In genomic region chr2:96267159-96267971, GRCh38 we compare ENCODE assay signal across 8 cellular contexts.
DNase-seq lines count a peak whose midpoint lies in the region; ATAC-seq and TF ChIP-seq lines count a peak whose summit lies in the region.

No MANE protein-coding gene starts in this region.

- DNase-seq in AG04449 (ENCODE audit: low read depth, low spot score) (no peak), GM19238 (ENCODE audit: insufficient read length, low spot score) (peak; percentile 34)
- peak; percentile 79 for DNase-seq in activated effector memory CD4-positive, alpha-beta T cell treated with anti-CD3 and anti-CD28 coated beads, Interleukin-2, amount 50 U/mL, for 16 hours
- DNase-seq in stimulated activated CD4-positive, alpha-beta T cell treated with anti-CD3 and anti-CD28 coated beads, Interleukin-4, amount 100 ng/mL, for 48 hours (ENCODE audit: low read depth in 2 of 2): peak; percentile 42 to 46

- H3K4me1 ChIP-seq in OCI-LY3 (ENCODE audit: low read length): peaks cover 14% of the 10 kb centered on the region

- POLR2A ChIA-PET in AG04449 (lab: Yijun Ruan, JAX): interaction anchor here (0.7 to 1.0 kb wide), 2 partner anchors 38 to 290 kb away, joined by 3 read pairs; partner anchors contain the start of gene SNRNP200

- H3K4me3 ChIP-seq in AG04449 (ENCODE audit: low read depth, low read length) (peak overlapping the region; percentile 91), OCI-LY3 (ENCODE audit: low read length) (peak overlapping the region; percentile 96), iPS-18c (ENCODE audit: insufficient read depth, low read depth, low read length) (peak overlapping the region; percentile 99)

- no peaks in the 10 kb centered on the region for H3K27me3 ChIP-seq in OCI-LY3 (ENCODE audit: low read depth, low read length)

- H3K36me3 ChIP-seq in OCI-LY3 (replicated peaks; ENCODE audit: low read depth, low read length): peaks cover 39% of the 10 kb centered on the region

- H3K9me3 ChIP-seq in OCI-LY3 (ENCODE audit: insufficient read depth, low read length): no peaks in the 10 kb centered on the region
- H3K9me3 ChIP-seq in iPS-18c (ENCODE audit: control insufficient read depth, insufficient read depth, low read length): peaks cover 2% of the 10 kb centered on the region

- CTCF ChIA-PET in AG04449 (lab: Yijun Ruan, JAX): interaction anchor here (0.6 to 4.4 kb wide), 14 partner anchors 9 to 275 kb away, joined by 3 to 51 read pairs (median 4); partner anchors contain the start of gene ASTL

- TF ChIP-seq CTCF in AG04449 (IDR thresholded peaks at IDR 0.05; ENCODE audit: insufficient read depth, low read length, missing control alignments) (peak; percentile 56), OCI-LY3 (IDR thresholded peaks at IDR 0.05; ENCODE audit: low read depth, low read length) (no peak)

- ATAC-seq in GM18870 (IDR thresholded peaks at IDR 0.05; ENCODE audit: unreplicated experiment) (no peak), HG02642 (IDR thresholded peaks at IDR 0.05; ENCODE audit: poor library complexity, unreplicated experiment) (no peak)

- peaks cover 43% of the 10 kb centered on the region for H3K79me2 ChIP-seq in OCI-LY3 (ENCODE audit: low read length)

- peak overlapping the region; percentile 79 for H3K4me2 ChIP-seq in OCI-LY3 (ENCODE audit: low read length)

- H3K9ac ChIP-seq in OCI-LY3 (ENCODE audit: low read length): peak overlapping the region; percentile 92

- no peak overlapping the region for H2AFZ ChIP-seq in OCI-LY3 (ENCODE audit: low read depth, low read length)

- H3K27ac ChIP-seq in OCI-LY3 (ENCODE audit: low read length): no peak overlapping the region

- peaks cover 12% of the 10 kb centered on the region for H4K20me1 ChIP-seq in OCI-LY3 (ENCODE audit: insufficient read depth, low read length)
